ENCODE assay signal across 9 cellular contexts in genomic region chr19:2887391-2887914, GRCh38. TPM values are rescaled to one million over a fixed set of nuclear protein-coding genes. Genes with fewer than 3 reads are reported as not detected.
DNase-seq lines count a peak whose midpoint lies in the region; ATAC-seq, FAIRE-seq and TF ChIP-seq lines count a peak whose summit lies in the region.
"Had no signal": no experiment of that assay in that cellular context is flagged by ENCODE, and none has a peak within 500 bp of the region (broad histone marks: within the 10 kb centered on the region; RNA-seq: fewer than 3 reads in every experiment).

No MANE protein-coding gene starts in this region.

- DNase-seq in DMS153 treated with DMSO at 0.1 percent for 48 hours (lab: John Stamatoyannopoulos, UW; ENCODE audit: unreplicated experiment) = peak; percentile 58
- peak; percentile 49 for DNase-seq in HPDE6-E6E7 (ENCODE audit: extremely low spot score)
- DNase-seq in NCI-H69 (lab: John Stamatoyannopoulos, UW) = peak; percentile 82
- peak; percentile 46 to 71 (median 52) for DNase-seq in K562 (ENCODE audit: extremely low read depth in 1 of 4, low spot score in 3 of 4)
- DNase-seq in inferior parietal cortex (ENCODE audit: extremely low spot score) = peak; percentile 81
- DNase-seq in stromal cell of bone marrow (ENCODE audit: low read depth) = peak; percentile 47
- no peak for DNase-seq in activated naive CD4-positive, alpha-beta T cell treated with Interleukin-2 at 50 U/mL for 16 hours
- DNase-seq: activated T-cell treated with anti-CD3 and anti-CD28 coated beads, Interleukin-2, amount 50 U/mL, for 72 hours had no signal

- no peaks in the 10 kb centered on the region for H3K79me2 ChIP-seq in K562 (ENCODE audit: control insufficient read depth, insufficient read depth, low read length)

- intact Hi-C loops in K562 (cut with micrococcal nuclease) = loop anchor here (1.0 kb wide), 1 partner anchor 63 kb away; no protein-coding TSS in a partner anchor

- no peaks in the 10 kb centered on the region for H3K27me3 ChIP-seq in K562 (ENCODE audit: control insufficient read depth in 2 of 2, insufficient read depth in 2 of 2, low read length in 2 of 2)

- H3K4me3 ChIP-seq in K562 = no peak overlapping the region

- no peak overlapping the region for H3K9ac ChIP-seq in K562 (ENCODE audit: insufficient read depth in 1 of 2, low read depth in 2 of 2, low read length in 2 of 2)

- POLR2A ChIA-PET in K562 (lab: Yijun Ruan, JAX) = interaction anchor here (0.6 to 1.3 kb wide), 5 partner anchors 12 to 82 kb away, joined by 3 to 7 read pairs (median 3); partner anchors contain the start of genes ZNF555 and ZNF57

- H3K9me1 ChIP-seq in K562 (ENCODE audit: control insufficient read depth, insufficient read depth, low read length) = no peaks in the 10 kb centered on the region

- no peak overlapping the region for H3K27ac ChIP-seq in K562 (ENCODE audit: extremely low read depth, low read depth, low read length)

- CTCF ChIA-PET in K562 (lab: Yijun Ruan, JAX; ENCODE audit: low intra/inter-chr PET ratio) = interaction anchor here (0.5 kb wide), 1 partner anchor 10 kb away, joined by 4 read pairs; no protein-coding TSS in a partner anchor

- peaks cover 5 to 8% of the 10 kb centered on the region in 2 experiments; a peak in 2 of 5 replicates for H3K4me1 ChIP-seq in K562 (replicated peaks in 1 of 2; ENCODE audit: control insufficient read depth in 2 of 2, insufficient read depth in 2 of 2, low read length in 2 of 2)

- peak; percentile 39 to 65; a peak in 3 of 4 replicates for TF ChIP-seq RAD21 in K562 (CRISPR knock-in tag; conservative IDR thresholded peaks at IDR 0.05 in 1 of 2, IDR thresholded peaks at IDR 0.05 in 1 of 2)

- 12% methylated on average over 9 of the region's 9 CpGs for WGBS in K562 (ENCODE audit: insufficient coverage, low coverage, missing lambda C conversion rate)

- H3K9me3 ChIP-seq in K562 (replicated peaks; ENCODE audit: control insufficient read depth, insufficient read depth, low read depth, low read length) = peaks cover 3% of the 10 kb centered on the region; the same call in 1 of the 2 replicates

- H2AFZ ChIP-seq in K562 (ENCODE audit: low read depth, low read length) = peak overlapping the region; percentile 86

- peak; percentile 92 for FAIRE-seq in K562 (lab: Jason Lieb, UNC)

- peak; percentile 62 to 82 (median 73) for TF ChIP-seq CTCF in K562 (IDR thresholded peaks at IDR 0.05 in 2 of 3, conservative IDR thresholded peaks at IDR 0.05 in 1 of 3; ENCODE audit: insufficient read depth in 2 of 3, low read depth in 1 of 3, low read length in 3 of 3)

- ATAC-seq in K562 (peak; percentile 89), GM21825 (IDR thresholded peaks at IDR 0.05; ENCODE audit: unreplicated experiment) (no peak)

- no peak for TF ChIP-seq POLR2A in K562 (conservative IDR thresholded peaks at IDR 0.05)

- in situ Hi-C loops in K562 (cut with MboI) = no loop called here

- H3K4me2 ChIP-seq in K562 (ENCODE audit: insufficient read depth, low read length) = peak overlapping the region; percentile 40

- H4K20me1 ChIP-seq in K562 (replicated peaks; ENCODE audit: control insufficient read depth, insufficient read depth, low read length) = no peaks in the 10 kb centered on the region

- no TSS peak for BruUV-seq in K562 (replicated peaks; lab: Mats Ljungman, UMichigan)

- H3K36me3 ChIP-seq in K562 (ENCODE audit: control insufficient read depth, insufficient read depth, low read length) = no peaks in the 10 kb centered on the region

- no peak for TF ChIP-seq EP300 in K562 (IDR thresholded peaks at IDR 0.05; ENCODE audit: low read length)

TF ChIP-seq in K562, 482 proteins besides CTCF, POLR2A, EP300 and RAD21 (continues in another document):
- TF ChIP-seq ZNF75A (CRISPR knock-in tag; IDR thresholded peaks at IDR 0.05) (no peak), RHOXF2B (CRISPR knock-in tag; conservative IDR thresholded peaks at IDR 0.05) (no peak), C11orf30 (IDR thresholded peaks at IDR 0.05; ENCODE audit: low read depth) (peak; percentile 57)

RNA-seq across cellular contexts. Expression of gene ZNF57, which starts 13.3 kb away (rescaled TPM):
- 13.0 and 27.0 TPM in 2 replicates for total RNA-seq in K562 (2011; cell fraction: chromatin; rRNA removed; ENCODE audit: low replicate concordance)
- 9.3 and 12.1 TPM in 2 replicates for total RNA-seq in K562 (2011; cell fraction: nucleolus; rRNA removed)
- total RNA-seq in K562 (2011; cell fraction: nucleoplasm; rRNA removed) = 10.5 and 12.5 TPM in 2 replicates
- total RNA-seq in K562 (2014; rRNA removed) = 7.3 and 8.5 TPM in 2 replicates
- 13.4 and 13.5 TPM in 2 replicates for total RNA-seq in K562 (2014; rRNA removed; fragmentation: Illumina TruSeq; extraction: Trizol)
- 10.8 and 11.5 TPM in 2 replicates for total RNA-seq in K562 (2015; rRNA removed; fragmentation: Illumina TruSeq; extraction: Trizol)
- total RNA-seq in K562 (2021) = 7.7 and 7.8 TPM in 2 replicates
- 10.8 and 12.8 TPM in 2 replicates for polyA plus RNA-seq in K562 (2011; rRNA removed)
- 4.9 and 6.9 TPM in 2 replicates for polyA plus RNA-seq in K562 (2011; cell fraction: cytosol; rRNA removed)
- polyA plus RNA-seq in K562 (2011; cell fraction: nucleus; rRNA removed) = 10.0 and 11.7 TPM in 2 replicates
- polyA plus RNA-seq in K562 (2012) = 6.3 and 8.0 TPM in 2 replicates
- polyA plus RNA-seq in K562 (2014; fragmentation: Illumina TruSeq; extraction: Trizol) = 9.6 and 11.9 TPM in 2 replicates
- 1 to 10 TPM; 3.9 to 6.2 TPM for polyA plus RNA-seq in K562 (2014; fragmentation: Nextera tagmentation; extraction: Ambion mirVana)
- 7.0 and 7.7 TPM in 2 replicates for polyA plus RNA-seq in K562 (2014; rRNA removed)
- 18.7 and 20.8 TPM in 2 replicates for polyA minus RNA-seq in K562 (2011; rRNA and poly(A)+ RNA removed)
- 4.1 and 6.6 TPM in 2 replicates for polyA minus RNA-seq in K562 (2011; cell fraction: cytosol; rRNA and poly(A)+ RNA removed)
- polyA minus RNA-seq in K562 (2011; cell fraction: nucleus; rRNA and poly(A)+ RNA removed) = 3.0 and 7.1 TPM in 2 replicates

RNA-seq across cellular contexts. Expression of gene ZNF556, which starts 20.3 kb away (rescaled TPM):
- total RNA-seq in K562 (2011; cell fraction: chromatin; rRNA removed; ENCODE audit: low replicate concordance) = not detected in 2 replicates
- not detected in 2 replicates for total RNA-seq in K562 (2011; cell fraction: nucleolus; rRNA removed)
- 0.08 TPM in 1 of 2 replicates, not detected in the other for total RNA-seq in K562 (2011; cell fraction: nucleoplasm; rRNA removed)
- total RNA-seq in K562 (2014; rRNA removed) = 0.12 and 0.36 TPM in 2 replicates
- 0.03 and 0.33 TPM in 2 replicates for total RNA-seq in K562 (2014; rRNA removed; fragmentation: Illumina TruSeq; extraction: Trizol)
- 0.11 TPM in 1 of 2 replicates, not detected in the other for total RNA-seq in K562 (2015; rRNA removed; fragmentation: Illumina TruSeq; extraction: Trizol)
- total RNA-seq in K562 (2021) = 0.11 TPM in 1 of 2 replicates, not detected in the other
- polyA plus RNA-seq in K562 (2011; rRNA removed) = not detected in 2 replicates
- not detected in 2 replicates for polyA plus RNA-seq in K562 (2011; cell fraction: cytosol; rRNA removed)
- polyA plus RNA-seq in K562 (2011; cell fraction: nucleus; rRNA removed) = not detected in 2 replicates
- polyA plus RNA-seq in K562 (2012) = 0.03 and 0.04 TPM in 2 replicates
- polyA plus RNA-seq in K562 (2014; fragmentation: Illumina TruSeq; extraction: Trizol) = 0.01 and 0.06 TPM in 2 replicates
- polyA plus RNA-seq in K562 (2014; fragmentation: Nextera tagmentation; extraction: Ambion mirVana) = under 1 TPM; 0.01 to 0.10 TPM
- 0.08 and 0.09 TPM in 2 replicates for polyA plus RNA-seq in K562 (2014; rRNA removed)
- 0.07 TPM in 1 of 2 replicates, not detected in the other for polyA minus RNA-seq in K562 (2011; rRNA and poly(A)+ RNA removed)
- polyA minus RNA-seq in K562 (2011; cell fraction: cytosol; rRNA and poly(A)+ RNA removed) = not detected in 2 replicates
- not detected in 2 replicates for polyA minus RNA-seq in K562 (2011; cell fraction: nucleus; rRNA and poly(A)+ RNA removed)

RNA-seq across cellular contexts. Expression of gene ZNF555, which starts 46.2 kb away (rescaled TPM):
- total RNA-seq in K562 (2011; cell fraction: chromatin; rRNA removed; ENCODE audit: low replicate concordance) = 9.7 and 21.8 TPM in 2 replicates
- 3.2 and 3.6 TPM in 2 replicates for total RNA-seq in K562 (2011; cell fraction: nucleolus; rRNA removed)
- total RNA-seq in K562 (2011; cell fraction: nucleoplasm; rRNA removed) = 4.7 and 5.1 TPM in 2 replicates
- 2.0 TPM in 2 replicates for total RNA-seq in K562 (2014; rRNA removed)
- total RNA-seq in K562 (2014; rRNA removed; fragmentation: Illumina TruSeq; extraction: Trizol) = 6.0 and 6.8 TPM in 2 replicates
- 3.2 and 3.6 TPM in 2 replicates for total RNA-seq in K562 (2015; rRNA removed; fragmentation: Illumina TruSeq; extraction: Trizol)
- 4.0 and 5.4 TPM in 2 replicates for total RNA-seq in K562 (2021)
- 6.7 and 7.5 TPM in 2 replicates for polyA plus RNA-seq in K562 (2011; rRNA removed)
- polyA plus RNA-seq in K562 (2011; cell fraction: cytosol; rRNA removed) = 1.5 and 3.4 TPM in 2 replicates
- polyA plus RNA-seq in K562 (2011; cell fraction: nucleus; rRNA removed) = 3.6 and 6.2 TPM in 2 replicates
- 2.5 and 3.1 TPM in 2 replicates for polyA plus RNA-seq in K562 (2012)
- 4.6 and 5.4 TPM in 2 replicates for polyA plus RNA-seq in K562 (2014; fragmentation: Illumina TruSeq; extraction: Trizol)
- polyA plus RNA-seq in K562 (2014; fragmentation: Nextera tagmentation; extraction: Ambion mirVana) = 1 to 10 TPM; 4.4 to 6.1 TPM
- polyA plus RNA-seq in K562 (2014; rRNA removed) = 3.0 and 3.4 TPM in 2 replicates
- polyA minus RNA-seq in K562 (2011; rRNA and poly(A)+ RNA removed) = 15.0 and 23.3 TPM in 2 replicates
- polyA minus RNA-seq in K562 (2011; cell fraction: cytosol; rRNA and poly(A)+ RNA removed) = 3.5 and 4.8 TPM in 2 replicates
- polyA minus RNA-seq in K562 (2011; cell fraction: nucleus; rRNA and poly(A)+ RNA removed) = 1.6 and 6.4 TPM in 2 replicates

RNA-seq across cellular contexts. Expression of gene ZNF77, which starts 57.3 kb away (rescaled TPM):
- 62.3 and 82.9 TPM in 2 replicates for total RNA-seq in K562 (2011; cell fraction: chromatin; rRNA removed; ENCODE audit: low replicate concordance)
- total RNA-seq in K562 (2011; cell fraction: nucleolus; rRNA removed) = 40.1 and 43.2 TPM in 2 replicates
- 32.5 and 41.6 TPM in 2 replicates for total RNA-seq in K562 (2011; cell fraction: nucleoplasm; rRNA removed)
- total RNA-seq in K562 (2014; rRNA removed) = 6.5 and 8.6 TPM in 2 replicates
- 11.2 and 13.5 TPM in 2 replicates for total RNA-seq in K562 (2014; rRNA removed; fragmentation: Illumina TruSeq; extraction: Trizol)
- 10.2 and 11.2 TPM in 2 replicates for total RNA-seq in K562 (2015; rRNA removed; fragmentation: Illumina TruSeq; extraction: Trizol)
- total RNA-seq in K562 (2021) = 6.7 and 6.8 TPM in 2 replicates
- polyA plus RNA-seq in K562 (2011; rRNA removed) = 12.3 and 14.5 TPM in 2 replicates
- polyA plus RNA-seq in K562 (2011; cell fraction: cytosol; rRNA removed) = 4.5 and 6.9 TPM in 2 replicates
- polyA plus RNA-seq in K562 (2011; cell fraction: nucleus; rRNA removed) = 11.2 and 12.3 TPM in 2 replicates
- polyA plus RNA-seq in K562 (2012) = 5.9 and 14.5 TPM in 2 replicates
- 7.7 and 10.7 TPM in 2 replicates for polyA plus RNA-seq in K562 (2014; fragmentation: Illumina TruSeq; extraction: Trizol)
- 1 to 10 TPM; 4.3 to 4.9 TPM for polyA plus RNA-seq in K562 (2014; fragmentation: Nextera tagmentation; extraction: Ambion mirVana)
- polyA plus RNA-seq in K562 (2014; rRNA removed) = 8.1 and 8.2 TPM in 2 replicates
- 22.6 and 25.0 TPM in 2 replicates for polyA minus RNA-seq in K562 (2011; rRNA and poly(A)+ RNA removed)
- polyA minus RNA-seq in K562 (2011; cell fraction: cytosol; rRNA and poly(A)+ RNA removed) = 3.2 and 4.4 TPM in 2 replicates
- polyA minus RNA-seq in K562 (2011; cell fraction: nucleus; rRNA and poly(A)+ RNA removed) = 5.4 and 7.1 TPM in 2 replicates
